Comparison of ENCODE assay signal across 1 cellular context in the genomic region with DNA sequence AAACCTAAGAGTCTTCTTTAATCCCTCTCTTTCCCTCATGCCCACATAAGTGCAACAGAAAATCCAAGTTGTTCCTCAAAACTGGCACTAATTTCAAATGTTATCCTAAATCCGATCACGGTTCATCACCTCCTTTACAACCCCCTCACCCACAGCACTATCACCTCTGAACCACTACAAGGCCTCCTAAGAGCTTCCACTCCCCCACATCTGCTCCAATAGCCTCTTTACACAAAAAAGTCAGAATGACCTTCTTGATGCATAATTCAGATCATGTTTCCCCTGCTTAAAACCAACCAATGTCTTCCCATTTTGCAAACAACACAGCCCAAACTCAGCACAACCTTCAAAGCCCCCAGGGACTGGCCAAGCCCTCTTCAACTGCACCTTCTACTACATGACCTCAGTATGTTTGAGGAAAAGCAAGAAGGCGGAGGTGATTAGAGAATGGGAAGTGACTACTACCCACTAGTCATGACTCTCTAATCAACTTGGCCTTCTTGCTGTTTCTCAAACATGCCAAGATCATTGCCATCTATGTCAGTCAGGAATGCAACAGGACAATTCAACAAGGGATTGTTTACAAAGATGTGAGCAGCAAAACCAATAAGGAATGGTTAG.
TF ChIP-seq lines count a peak whose summit lies in the region.

No MANE protein-coding gene starts in this region.

TF ChIP-seq in HepG2, 621 proteins besides CTCF, POLR2A, EP300 and RAD21:
- TF ChIP-seq ZNF460 (CRISPR knock-in tag; IDR thresholded peaks at IDR 0.05; ENCODE audit: borderline replicate concordance) (no peak), BRD4 (CRISPR knock-in tag; IDR thresholded peaks at IDR 0.05) (no peak), ZNF274 (CRISPR knock-in tag; IDR thresholded peaks at IDR 0.05) (no peak), ZHX2 (IDR thresholded peaks at IDR 0.05; ENCODE audit: low read depth) (no peak), ZHX2 (CRISPR knock-in tag; IDR thresholded peaks at IDR 0.05; ENCODE audit: borderline replicate concordance) (no peak), NFE2L2 (IDR thresholded peaks at IDR 0.05; ENCODE audit: low read length) (no peak), ZNF496 (CRISPR knock-in tag; IDR thresholded peaks at IDR 0.05; ENCODE audit: insufficient replicate concordance) (no peak), ZNF83 (CRISPR knock-in tag; IDR thresholded peaks at IDR 0.05; ENCODE audit: borderline replicate concordance) (no peak), FLYWCH1 (CRISPR knock-in tag; IDR thresholded peaks at IDR 0.05) (no peak)
- TF ChIP-seq, protein P1, sequence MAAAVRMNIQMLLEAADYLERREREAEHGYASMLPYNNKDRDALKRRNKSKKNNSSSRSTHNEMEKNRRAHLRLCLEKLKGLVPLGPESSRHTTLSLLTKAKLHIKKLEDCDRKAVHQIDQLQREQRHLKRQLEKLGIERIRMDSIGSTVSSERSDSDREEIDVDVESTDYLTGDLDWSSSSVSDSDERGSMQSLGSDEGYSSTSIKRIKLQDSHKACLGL (CRISPR knock-in tag; IDR thresholded peaks at IDR 0.05), result no peak
- TF ChIP-seq, protein P2, sequence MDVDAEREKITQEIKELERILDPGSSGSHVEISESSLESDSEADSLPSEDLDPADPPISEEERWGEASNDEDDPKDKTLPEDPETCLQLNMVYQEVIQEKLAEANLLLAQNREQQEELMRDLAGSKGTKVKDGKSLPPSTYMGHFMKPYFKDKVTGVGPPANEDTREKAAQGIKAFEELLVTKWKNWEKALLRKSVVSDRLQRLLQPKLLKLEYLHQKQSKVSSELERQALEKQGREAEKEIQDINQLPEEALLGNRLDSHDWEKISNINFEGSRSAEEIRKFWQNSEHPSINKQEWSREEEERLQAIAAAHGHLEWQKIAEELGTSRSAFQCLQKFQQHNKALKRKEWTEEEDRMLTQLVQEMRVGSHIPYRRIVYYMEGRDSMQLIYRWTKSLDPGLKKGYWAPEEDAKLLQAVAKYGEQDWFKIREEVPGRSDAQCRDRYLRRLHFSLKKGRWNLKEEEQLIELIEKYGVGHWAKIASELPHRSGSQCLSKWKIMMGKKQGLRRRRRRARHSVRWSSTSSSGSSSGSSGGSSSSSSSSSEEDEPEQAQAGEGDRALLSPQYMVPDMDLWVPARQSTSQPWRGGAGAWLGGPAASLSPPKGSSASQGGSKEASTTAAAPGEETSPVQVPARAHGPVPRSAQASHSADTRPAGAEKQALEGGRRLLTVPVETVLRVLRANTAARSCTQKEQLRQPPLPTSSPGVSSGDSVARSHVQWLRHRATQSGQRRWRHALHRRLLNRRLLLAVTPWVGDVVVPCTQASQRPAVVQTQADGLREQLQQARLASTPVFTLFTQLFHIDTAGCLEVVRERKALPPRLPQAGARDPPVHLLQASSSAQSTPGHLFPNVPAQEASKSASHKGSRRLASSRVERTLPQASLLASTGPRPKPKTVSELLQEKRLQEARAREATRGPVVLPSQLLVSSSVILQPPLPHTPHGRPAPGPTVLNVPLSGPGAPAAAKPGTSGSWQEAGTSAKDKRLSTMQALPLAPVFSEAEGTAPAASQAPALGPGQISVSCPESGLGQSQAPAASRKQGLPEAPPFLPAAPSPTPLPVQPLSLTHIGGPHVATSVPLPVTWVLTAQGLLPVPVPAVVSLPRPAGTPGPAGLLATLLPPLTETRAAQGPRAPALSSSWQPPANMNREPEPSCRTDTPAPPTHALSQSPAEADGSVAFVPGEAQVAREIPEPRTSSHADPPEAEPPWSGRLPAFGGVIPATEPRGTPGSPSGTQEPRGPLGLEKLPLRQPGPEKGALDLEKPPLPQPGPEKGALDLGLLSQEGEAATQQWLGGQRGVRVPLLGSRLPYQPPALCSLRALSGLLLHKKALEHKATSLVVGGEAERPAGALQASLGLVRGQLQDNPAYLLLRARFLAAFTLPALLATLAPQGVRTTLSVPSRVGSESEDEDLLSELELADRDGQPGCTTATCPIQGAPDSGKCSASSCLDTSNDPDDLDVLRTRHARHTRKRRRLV (CRISPR knock-in tag; IDR thresholded peaks at IDR 0.05), result no peak
- TF ChIP-seq, protein P3, sequence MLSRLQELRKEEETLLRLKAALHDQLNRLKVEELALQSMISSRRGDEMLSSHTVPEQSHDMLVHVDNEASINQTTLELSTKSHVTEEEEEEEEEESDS (CRISPR knock-in tag; IDR thresholded peaks at IDR 0.05; ENCODE audit: borderline replicate concordance), result no peak
